Comparison of ENCODE assay signal across 10 cellular contexts in the genomic region with DNA sequence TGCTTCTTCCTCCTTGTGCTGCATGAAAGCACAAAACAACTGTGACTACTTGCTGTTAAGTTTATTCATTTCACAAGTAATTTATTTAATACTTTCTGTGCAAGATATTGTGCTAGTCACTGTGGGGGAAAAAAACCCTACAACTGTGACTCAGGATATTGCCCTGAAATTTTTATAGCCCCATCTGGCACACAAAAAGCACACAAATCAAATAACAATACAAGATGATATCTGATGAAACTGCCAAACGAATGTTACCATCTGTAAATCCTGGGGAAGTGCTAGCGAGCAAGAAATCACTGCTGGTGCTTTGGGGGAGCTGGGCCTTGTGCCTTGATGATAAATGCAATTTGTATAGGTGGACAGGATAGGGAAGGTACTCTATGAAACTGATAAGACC.
DNase-seq lines count a peak whose midpoint lies in the region; ATAC-seq and TF ChIP-seq lines count a peak whose summit lies in the region.
"Had no signal": no experiment of that assay in that cellular context is flagged by ENCODE, and none has a peak within 500 bp of the region (broad histone marks: within the 10 kb centered on the region; RNA-seq: fewer than 3 reads in every experiment).

No MANE protein-coding gene starts in this region.

- WGBS in stomach, 5 donors = 20 to 55% (median 28%) methylated on average over 2 of the region's 2 CpGs

- H3K27me3 ChIP-seq in stomach = peaks cover 6 to 37% (median 12%) of the 10 kb centered on the region in 3 donors

- POLR2A ChIA-PET in activated CD4-positive, alpha-beta T cell treated with anti-CD3 and anti-CD28 coated beads, Interleukin-2, amount 10 ng/mL, durations not matched to agents 7 days and 5 days (lab: Charles Lee) = no interaction called here

- H3K4me1 Mint-ChIP-seq in activated CD4-positive, alpha-beta T cell treated with anti-CD3 and anti-CD28 coated beads, Interleukin-2, amount 10 ng/mL, durations not matched to agents 7 days and 5 days = peaks cover 59% of the 10 kb centered on the region
- H3K4me1 Mint-ChIP-seq in glutamatergic neuron (ENCODE audit: low read depth, unreplicated experiment) = peaks cover 9% of the 10 kb centered on the region

- H3K9me3 Mint-ChIP-seq in activated CD4-positive, alpha-beta T cell treated with anti-CD3 and anti-CD28 coated beads, Interleukin-2, amount 10 ng/mL, durations not matched to agents 7 days and 5 days = no peaks in the 10 kb centered on the region
- H3K9me3 Mint-ChIP-seq in glutamatergic neuron (ENCODE audit: unreplicated experiment) = peaks cover 2% of the 10 kb centered on the region

- no peaks in the 10 kb centered on the region for H3K9me3 ChIP-seq in stomach

- TF ChIP-seq POLR2A in Raji (IDR thresholded peaks at IDR 0.05; ENCODE audit: insufficient read depth, low read depth, low read length) (peak; percentile 27; the same call in 1 of the 2 replicates), stomach (IDR thresholded peaks at IDR 0.05) (no peak)

- H3K36me3 ChIP-seq in stomach = no peaks in the 10 kb centered on the region
- H3K36me3 ChIP-seq: BLaER1 treated with 17β-estradiol and CSF1 and Interleukin-3, amounts not matched to agents 10 nM and 100 nM had no signal

- no peak for DNase-seq in activated CD4-positive, alpha-beta T cell treated with anti-CD3 and anti-CD28 coated beads, Interleukin-2, amount 10 ng/mL, durations not matched to agents 7 days and 5 days
- DNase-seq in activated CD4-positive, alpha-beta T cell treated with anti-CD3 and anti-CD28 coated beads for 1 hour = no peak
- peak; percentile 62 for DNase-seq in fibroblast of mammary gland (ENCODE audit: low read depth)
- no peak for DNase-seq in stomach
- no peak for DNase-seq in glutamatergic neuron
- no peak for DNase-seq in AG20443 (ENCODE audit: low spot score)
- DNase-seq: right cardiac atrium had no signal

- intact Hi-C loops in stomach (cut with DNase I; ENCODE audit: low total_unique reads) = no loop called here

- no peak for TF ChIP-seq EP300 in stomach (IDR thresholded peaks at IDR 0.05)

- peak overlapping the region; percentile 99 for H3K27ac Mint-ChIP-seq in activated CD4-positive, alpha-beta T cell treated with anti-CD3 and anti-CD28 coated beads, Interleukin-2, amount 10 ng/mL, durations not matched to agents 7 days and 5 days
- H3K27ac Mint-ChIP-seq in glutamatergic neuron (ENCODE audit: unreplicated experiment) = no peak overlapping the region

- H3K36me3 Mint-ChIP-seq in activated CD4-positive, alpha-beta T cell treated with anti-CD3 and anti-CD28 coated beads, Interleukin-2, amount 10 ng/mL, durations not matched to agents 7 days and 5 days (ENCODE audit: low read depth) = peaks cover 8% of the 10 kb centered on the region
- peaks cover 5% of the 10 kb centered on the region for H3K36me3 Mint-ChIP-seq in glutamatergic neuron (ENCODE audit: unreplicated experiment)

- H3K27ac ChIP-seq in stomach = peak overlapping the region in 3 of 5 donors; percentile 92 to 95 (median 92)
- H3K27ac ChIP-seq: BLaER1 treated with 17β-estradiol and CSF1 and Interleukin-3, amounts not matched to agents 10 nM and 100 nM had no signal

- no peaks in the 10 kb centered on the region for H3K27me3 Mint-ChIP-seq in activated CD4-positive, alpha-beta T cell treated with anti-CD3 and anti-CD28 coated beads, Interleukin-2, amount 10 ng/mL, durations not matched to agents 7 days and 5 days
- peaks cover 12% of the 10 kb centered on the region for H3K27me3 Mint-ChIP-seq in glutamatergic neuron (ENCODE audit: unreplicated experiment)

- H3K4me3 ChIP-seq in fibroblast of mammary gland (ENCODE audit: control insufficient read depth, low read depth, low read length) (peak overlapping the region; percentile 84), stomach (peak overlapping the region in 2 of 4 donors; percentile 65 to 82)

- peaks cover 23 to 58% (median 41%) of the 10 kb centered on the region in 4 donors for H3K4me1 ChIP-seq in stomach

- TF ChIP-seq CTCF in fibroblast of mammary gland (conservative IDR thresholded peaks at IDR 0.05; ENCODE audit: control insufficient read depth, insufficient read depth, low read depth, low read length) = no peak
- no peak for TF ChIP-seq CTCF in stomach (IDR thresholded peaks at IDR 0.05)
- no peak for TF ChIP-seq CTCF in glutamatergic neuron (IDR thresholded peaks at IDR 0.05; ENCODE audit: partially characterized antibody, unreplicated experiment)

- peak overlapping the region; percentile 94 for H3K4me3 Mint-ChIP-seq in activated CD4-positive, alpha-beta T cell treated with anti-CD3 and anti-CD28 coated beads, Interleukin-2, amount 10 ng/mL, durations not matched to agents 7 days and 5 days
- no peak overlapping the region for H3K4me3 Mint-ChIP-seq in glutamatergic neuron (ENCODE audit: unreplicated experiment)

- CTCF ChIA-PET in activated CD4-positive, alpha-beta T cell treated with anti-CD3 and anti-CD28 coated beads, Interleukin-2, amount 10 ng/mL, durations not matched to agents 7 days and 5 days (lab: Charles Lee) = interaction anchor here (0.9 to 2.7 kb wide), 8 partner anchors 10 to 80 kb away, joined by 3 to 10 read pairs (median 4); no protein-coding TSS in a partner anchor

- ATAC-seq in HG03460 (IDR thresholded peaks at IDR 0.05; ENCODE audit: unreplicated experiment) = no peak
- ATAC-seq: right cardiac atrium had no signal
